Comparison of ENCODE assay signal across 25 cellular contexts in the genomic region with DNA sequence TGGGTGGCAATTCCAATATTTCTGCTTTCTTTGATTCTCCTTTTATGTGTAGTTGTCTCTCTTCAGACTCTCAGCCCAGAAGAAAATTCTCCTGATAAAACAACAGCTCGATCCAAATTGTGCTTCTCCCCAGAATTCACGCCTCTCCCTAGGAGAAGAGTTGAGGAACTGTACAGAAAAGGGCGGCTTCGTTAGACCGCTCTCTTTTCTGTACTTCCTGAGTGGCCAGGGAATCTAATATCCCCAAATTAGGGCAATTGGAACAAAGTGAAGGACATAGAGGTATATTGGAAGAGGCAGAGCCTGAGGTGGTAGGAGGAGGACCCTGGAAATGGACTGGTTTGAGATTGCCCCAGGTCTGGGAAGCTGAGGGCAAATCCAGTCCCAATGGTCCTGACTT. TPM values are rescaled to one million over a fixed set of nuclear protein-coding genes. Genes with fewer than 3 reads are reported as not detected.
"Had no signal": no experiment of that assay in that cellular context is flagged by ENCODE, and none has a peak within 500 bp of the region (broad histone marks: within the 10 kb centered on the region; RNA-seq: fewer than 3 reads in every experiment).

No MANE protein-coding gene starts in this region.

- H3K27ac ChIP-seq: body of pancreas, hepatocyte, left lung, upper lobe of right lung, WERI-Rb-1 had no signal

- H3K27ac Mint-ChIP-seq: activated CD8-positive, alpha-beta T cell treated with anti-CD3 and anti-CD28 coated beads, Interleukin-2, amount 10 ng/mL, durations not matched to agents 7 days and 5 days; activated naive CD4-positive, alpha-beta T cell treated with anti-CD3 and anti-CD28 coated beads, Interleukin-2, amount 50 U/mL, for 24 hours; dendritic cell treated with granulocyte-macrophage colony-stimulating factor and Interleukin-4, amounts not matched to agents 40 ng/mL and 50 ng/mL, for 4 days; natural killer cell treated with Interleukin-12 subunit alpha and Interleukin-12 subunit beta and Interleukin-15 and Interleukin-18, amount 100 ng/mL, for 72 hours; progenitor cell of endocrine pancreas; T-helper 2 cell treated with Interferon-gamma antibody and Interleukin-4, amounts not matched to agents 5 μg/mL and 100 μg/mL, for 36 hours had no signal

- DNase-seq: activated CD4-positive, alpha-beta T cell treated with anti-CD3 and anti-CD28 coated beads, Interleukin-2, amount 50 U/mL, for 1 hour; activated CD4-positive, CD25-positive, alpha-beta regulatory T cell treated with anti-CD3 and anti-CD28 coated beads, Interleukin-2, amount 50 U/mL, for 72 hours; activated CD8-positive, alpha-beta T cell treated with anti-CD3 and anti-CD28 coated beads, Interleukin-2, amount 10 ng/mL, durations not matched to agents 7 days and 5 days; activated gamma-delta T cell treated with Interleukin-2 at 50 U/mL for 16 hours; activated T-cell treated with anti-CD3 and anti-CD28 coated beads, Interleukin-2, amount 50 U/mL, for 1 hour; anterior cingulate cortex; body of pancreas; caudate nucleus; effector CD4-positive, alpha-beta T cell; foreskin melanocyte; kidney glomerular epithelial cell; left lung; stimulated activated CD4-positive, alpha-beta T cell treated with anti-CD3 and anti-CD28 coated beads, Interleukin-2, amount 100 ng/mL, for 48 hours; stimulated activated CD8-positive, alpha-beta memory T cell treated with anti-CD3 and anti-CD28 coated beads, Interleukin-4, amount 100 ng/mL, for 48 hours; stimulated activated naive CD4-positive, alpha-beta T cell treated with Interleukin-2 at 50 U/mL for 16 hours; upper lobe of right lung; WERI-Rb-1 had no signal

- ATAC-seq: activated CD8-positive, alpha-beta T cell treated with anti-CD3 and anti-CD28 coated beads, Interleukin-2, amount 10 ng/mL, durations not matched to agents 7 days and 5 days; body of pancreas; left lung; natural killer cell treated with Interleukin-12 subunit alpha and Interleukin-12 subunit beta and Interleukin-15 and Interleukin-18, amount 100 ng/mL, for 72 hours; upper lobe of right lung had no signal

- H3K4me3 Mint-ChIP-seq: activated CD8-positive, alpha-beta T cell treated with anti-CD3 and anti-CD28 coated beads, Interleukin-2, amount 10 ng/mL, durations not matched to agents 7 days and 5 days; activated naive CD4-positive, alpha-beta T cell treated with anti-CD3 and anti-CD28 coated beads, Interleukin-2, amount 50 U/mL, for 24 hours; dendritic cell treated with granulocyte-macrophage colony-stimulating factor and Interleukin-4, amounts not matched to agents 40 ng/mL and 50 ng/mL, for 4 days; natural killer cell treated with Interleukin-12 subunit alpha and Interleukin-12 subunit beta and Interleukin-15 and Interleukin-18, amount 100 ng/mL, for 72 hours; T-helper 2 cell treated with Interferon-gamma antibody and Interleukin-4, amounts not matched to agents 5 μg/mL and 100 μg/mL, for 36 hours had no signal

- H3K36me3 ChIP-seq: left lung, upper lobe of right lung, WERI-Rb-1 had no signal

- H3K4me3 ChIP-seq: body of pancreas, hepatocyte, left lung, upper lobe of right lung had no signal

- H3K9me3 ChIP-seq: body of pancreas, left lung, upper lobe of right lung had no signal

- H3K9me3 Mint-ChIP-seq: activated naive CD4-positive, alpha-beta T cell treated with anti-CD3 and anti-CD28 coated beads, Interleukin-2, amount 50 U/mL, for 24 hours; dendritic cell treated with granulocyte-macrophage colony-stimulating factor and Interleukin-4, amounts not matched to agents 40 ng/mL and 50 ng/mL, for 4 days; natural killer cell treated with Interleukin-12 subunit alpha and Interleukin-12 subunit beta and Interleukin-15 and Interleukin-18, amount 100 ng/mL, for 72 hours; T-helper 2 cell treated with Interferon-gamma antibody and Interleukin-4, amounts not matched to agents 5 μg/mL and 100 μg/mL, for 36 hours had no signal

RNA-seq across cellular contexts. Expression of gene ADCYAP1, which starts 5.6 kb away (rescaled TPM):
- total RNA-seq: activated CD8-positive, alpha-beta T cell treated with anti-CD3 and anti-CD28 coated beads, Interleukin-2, amount 10 ng/mL, durations not matched to agents 7 days and 5 days; lung microvascular endothelial cell; osteocyte; progenitor cell of endocrine pancreas had no signal
